Comparison of ENCODE assay signal across 18 cellular contexts in the genomic region with DNA sequence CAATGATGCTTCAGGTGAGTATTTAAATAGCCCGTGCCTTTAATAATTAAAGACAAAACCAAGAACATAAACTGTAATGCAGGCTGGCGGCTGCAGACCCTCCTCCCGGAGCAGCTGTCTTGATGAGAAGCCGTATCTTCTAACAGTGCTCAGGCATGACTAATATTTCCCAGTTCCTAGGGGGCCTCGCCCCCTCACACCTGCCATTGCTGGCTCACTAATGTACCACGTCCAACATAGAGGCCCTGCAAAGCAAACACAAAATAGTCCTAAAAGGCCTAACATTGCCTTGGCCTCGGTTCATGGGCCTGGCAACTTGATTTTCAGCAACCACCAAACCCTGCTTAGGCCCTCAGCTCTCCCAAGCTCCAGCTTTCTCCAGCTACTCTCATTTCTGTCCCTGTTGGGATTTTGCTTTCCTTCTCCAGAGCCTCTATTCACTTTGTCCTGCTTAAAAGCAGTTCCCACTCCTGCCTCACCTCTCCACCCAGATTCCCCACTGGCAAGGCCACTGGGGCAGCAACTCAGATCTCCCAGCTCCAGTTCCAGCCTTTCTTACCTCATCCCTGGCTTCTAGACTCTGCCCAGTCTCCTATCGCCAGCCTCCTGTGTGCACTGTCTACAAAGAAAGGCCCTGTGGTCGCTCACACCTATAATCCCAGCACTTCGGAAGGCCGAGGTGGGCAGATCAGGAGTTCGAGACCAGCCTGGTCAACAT. TPM values are rescaled to one million over a fixed set of nuclear protein-coding genes. Genes with fewer than 3 reads are reported as not detected.
DNase-seq lines count a peak whose midpoint lies in the region; FAIRE-seq and TF ChIP-seq lines count a peak whose summit lies in the region.
"Had no signal": no experiment of that assay in that cellular context is flagged by ENCODE, and none has a peak within 500 bp of the region (broad histone marks: within the 10 kb centered on the region; RNA-seq: fewer than 3 reads in every experiment).

No MANE protein-coding gene starts in this region.

- CTCF ChIA-PET in A673 (lab: Charles Lee), result no interaction called here

- no peak for TF ChIP-seq CTCF in A673 (conservative IDR thresholded peaks at IDR 0.05; ENCODE audit: low read depth, low read length)

- H3K56ac ChIP-seq in mesendoderm (ENCODE audit: low read length), result peak overlapping the region; percentile 51

- H2BK5ac ChIP-seq in mesendoderm (ENCODE audit: low read length), result no peak overlapping the region

- H3K4me1 ChIP-seq in mesendoderm (ENCODE audit: control insufficient read depth, low read depth, low read length) (peaks cover 38% of the 10 kb centered on the region), stomach smooth muscle (ENCODE audit: control insufficient read depth, insufficient read depth, low read length) (peaks cover 90% of the 10 kb centered on the region), A673 (ENCODE audit: insufficient read depth, low read length, poor library complexity, severe bottlenecking) (no peaks in the 10 kb centered on the region)
- H3K4me1 ChIP-seq: A549, thyroid gland had no signal

- H3K4me3 ChIP-seq in mesendoderm (ENCODE audit: low read length), result no peak overlapping the region
- peak overlapping the region; percentile 34 to 55 for H3K4me3 ChIP-seq in stomach smooth muscle (ENCODE audit: low read length in 2 of 2)
- no peak overlapping the region for H3K4me3 ChIP-seq in A673 (ENCODE audit: low read depth, low read length, poor library complexity, severe bottlenecking)
- H3K4me3 ChIP-seq: A549, thyroid gland had no signal

- FAIRE-seq in H54 (lab: Jason Lieb, UNC), result no peak
- FAIRE-seq: A549, RCC 7860 had no signal

- POLR2A ChIA-PET in A673 (lab: Charles Lee; ENCODE audit: low non-redundant PET), result no interaction called here

- H3K18ac ChIP-seq in mesendoderm (ENCODE audit: low read length), result peak overlapping the region; percentile 10

- intact Hi-C loops in A673 (cut with micrococcal nuclease; ENCODE audit: unreplicated experiment), result no loop called here

- H3K27ac ChIP-seq in mesendoderm (ENCODE audit: low read depth, low read length) (no peak overlapping the region), stomach smooth muscle (ENCODE audit: low read length) (peak overlapping the region; percentile 99), A673 (ENCODE audit: low read depth, low read length, poor library complexity, severe bottlenecking) (no peak overlapping the region)
- H3K27ac ChIP-seq: A549, thyroid gland, WERI-Rb-1 had no signal

- no peak overlapping the region for H3K4me2 ChIP-seq in mesendoderm (ENCODE audit: low read length)
- H3K4me2 ChIP-seq: A549 had no signal

- H3K27me3 ChIP-seq in mesendoderm (ENCODE audit: insufficient read depth, low read length, poor library complexity) (no peaks in the 10 kb centered on the region), stomach smooth muscle (ENCODE audit: control insufficient read depth in 1 of 2, insufficient read depth in 2 of 2, low read length in 2 of 2) (no peaks in the 10 kb centered on the region), A673 (replicated peaks; ENCODE audit: insufficient read depth, low read depth, low read length, poor library complexity) (peaks cover 17% of the 10 kb centered on the region)
- H3K27me3 ChIP-seq: thyroid gland had no signal

- H3K4ac ChIP-seq in mesendoderm (ENCODE audit: low read depth, low read length), result no peak overlapping the region

- TF ChIP-seq POLR2A in H54 (IDR thresholded peaks at IDR 0.05; ENCODE audit: low read depth, low read length), result no peak

- DNase-seq in NCI-H345 treated with DMSO at 0.1 percent for 48 hours (lab: John Stamatoyannopoulos, UW; ENCODE audit: unreplicated experiment) (peak; percentile 5), NCI-H345 (lab: John Stamatoyannopoulos, UW) (no peak), dermis blood vessel endothelial cell (peak; percentile 28), mesendoderm (no peak), A673 (ENCODE audit: low spot score) (no peak), AML-193 (lab: John Stamatoyannopoulos, UW) (no peak), H54 (ENCODE audit: insufficient read length, low spot score) (no peak)
- DNase-seq: GF-D8; naive thymus-derived CD4-positive, alpha-beta T cell; NCI-H2107; NCI-H82; stimulated activated CD4-positive, alpha-beta T cell treated with anti-CD3 and anti-CD28 coated beads, Interleukin-1b, Interleukin-23, amount 100 ng/mL, for 48 hours; SW 1271; thyroid gland; WERI-Rb-1 had no signal

- H3K23ac ChIP-seq in mesendoderm (ENCODE audit: low read length), result no peak overlapping the region

- H3K9ac ChIP-seq in mesendoderm (ENCODE audit: low read length), result no peak overlapping the region
- peak overlapping the region; percentile 64 to 73 for H3K9ac ChIP-seq in stomach smooth muscle (ENCODE audit: low read length in 2 of 2)

- H4K8ac ChIP-seq in mesendoderm (ENCODE audit: low read depth, low read length), result no peak overlapping the region

- H2AK5ac ChIP-seq in mesendoderm (ENCODE audit: low read length), result peak overlapping the region; percentile 79

- H2BK15ac ChIP-seq in mesendoderm (replicated peaks; ENCODE audit: low read depth), result no peak overlapping the region

- H3K79me1 ChIP-seq in mesendoderm (ENCODE audit: low read length), result peaks cover 14% of the 10 kb centered on the region

- H3K36me3 ChIP-seq in mesendoderm (ENCODE audit: control insufficient read depth, insufficient read depth, low read length) (no peaks in the 10 kb centered on the region), stomach smooth muscle (ENCODE audit: control insufficient read depth in 2 of 2, insufficient read depth in 2 of 2, low read length in 2 of 2) (peaks cover 0 to 5% of the 10 kb centered on the region in 2 donors), A673 (ENCODE audit: insufficient read depth, low read length, poor library complexity, severe bottlenecking) (no peaks in the 10 kb centered on the region)
- H3K36me3 ChIP-seq: thyroid gland, WERI-Rb-1 had no signal

- H3K9me3 ChIP-seq in stomach smooth muscle (ENCODE audit: control insufficient read depth in 2 of 2, low read length in 2 of 2), result no peaks in the 10 kb centered on the region
- no peaks in the 10 kb centered on the region for H3K9me3 ChIP-seq in A673 (ENCODE audit: low read depth, low read length, poor library complexity, severe bottlenecking)
- H3K9me3 ChIP-seq: A549, thyroid gland had no signal

- WGBS in mesendoderm (ENCODE audit: extremely low coverage, insufficient coverage, low lambda C conversion rate), result no CpG with 5 or more reads among the region's 12 CpGs

- H3K79me2 ChIP-seq in mesendoderm (ENCODE audit: control insufficient read depth, insufficient read depth, low read length), result peaks cover 18% of the 10 kb centered on the region

- H4K5ac ChIP-seq in mesendoderm (ENCODE audit: low read length), result no peak overlapping the region

- H2BK120ac ChIP-seq in mesendoderm (ENCODE audit: low read depth, low read length), result no peak overlapping the region

- BruUV-seq in A673 (replicated peaks; lab: Mats Ljungman, UMichigan), result no TSS peak

RNA-seq across cellular contexts. Expression of gene SORBS1, which starts 16.2 kb away (rescaled TPM):
- total RNA-seq in dermis blood vessel endothelial cell (0.68 and 3.6 TPM in 2 replicates), A673 (2021) (0.52 and 0.56 TPM in 2 replicates)
- polyA plus RNA-seq in mesendoderm (2013, experiment 1 of 2), result 30.1 TPM
- polyA plus RNA-seq in mesendoderm (2013, experiment 2 of 2), result 30.5 TPM

Comparison
In these comparisons a context has a peak if more than half of its experiments do, and no peak if none do; other contexts are left out.
1. DNase-seq: peak in NCI-H345 treated with DMSO at 0.1 percent for 48 hours (single experiment) and dermis blood vessel endothelial cell (single experiment); none in NCI-H345 (single experiment), mesendoderm (single experiment), A673 (single experiment), AML-193 (0 of 2) and H54 (single experiment).
2. H3K4me3 ChIP-seq: peak in stomach smooth muscle (2 of 2); none in mesendoderm (single experiment) and A673 (single experiment).